In genomic region chr14:34324363-34324795, GRCh38 we compare ENCODE assay signal across 8 cellular contexts.
A peak's percentile ranks its signal among the peaks of the same experiment; 100 is the strongest.
DNase-seq lines count a peak whose midpoint lies in the region; ATAC-seq and TF ChIP-seq lines count a peak whose summit lies in the region.

No MANE protein-coding gene starts in this region.

- H3K27me3 Mint-ChIP-seq in activated CD4-positive, alpha-beta T cell treated with anti-CD3 and anti-CD28 coated beads, Interleukin-2, amount 10 ng/mL, durations not matched to agents 24 days and 14 days, result peaks cover 6% of the 10 kb centered on the region

- no peak overlapping the region for H3K9ac ChIP-seq in SK-N-MC (ENCODE audit: insufficient read length)

- H3K36me3 Mint-ChIP-seq in activated CD4-positive, alpha-beta T cell treated with anti-CD3 and anti-CD28 coated beads, Interleukin-2, amount 10 ng/mL, durations not matched to agents 24 days and 14 days (ENCODE audit: low read depth), result no peaks in the 10 kb centered on the region

- DNase-seq in activated CD4-positive, alpha-beta T cell treated with anti-CD3 and anti-CD28 coated beads, Interleukin-2, amount 10 ng/mL, durations not matched to agents 24 days and 14 days, result peak; percentile 76
- DNase-seq in activated CD4-positive, alpha-beta T cell treated with anti-CD3 and anti-CD28 coated beads for 1 hour, result no peak
- DNase-seq in M059J (ENCODE audit: low read depth), result peak; percentile 40
- peak; percentile 39 for DNase-seq in SK-N-MC (ENCODE audit: low read depth, low spot score)
- DNase-seq in foreskin fibroblast, result peak; percentile 14 to 64
- peak; percentile 25 for DNase-seq in renal cortical epithelial cell (ENCODE audit: low read depth)
- no peak for DNase-seq in 8988T

- H3K9me3 ChIP-seq in SK-N-MC (ENCODE audit: low read depth, low read length), result no peaks in the 10 kb centered on the region

- no peak overlapping the region for H3K4me3 Mint-ChIP-seq in activated CD4-positive, alpha-beta T cell treated with anti-CD3 and anti-CD28 coated beads, Interleukin-2, amount 10 ng/mL, durations not matched to agents 24 days and 14 days

- no peak for ATAC-seq in GM19023 (IDR thresholded peaks at IDR 0.05; ENCODE audit: unreplicated experiment)

- no peak overlapping the region; the same call in 1 of the 2 replicates for H3K4me3 ChIP-seq in SK-N-MC
- no peak overlapping the region for H3K4me3 ChIP-seq in foreskin fibroblast (ENCODE audit: low read depth in 1 of 2, low read length in 2 of 2)

- no peaks in the 10 kb centered on the region for H3K9me3 Mint-ChIP-seq in activated CD4-positive, alpha-beta T cell treated with anti-CD3 and anti-CD28 coated beads, Interleukin-2, amount 10 ng/mL, durations not matched to agents 24 days and 14 days

- no peaks in the 10 kb centered on the region for H3K4me1 Mint-ChIP-seq in activated CD4-positive, alpha-beta T cell treated with anti-CD3 and anti-CD28 coated beads, Interleukin-2, amount 10 ng/mL, durations not matched to agents 24 days and 14 days

- no peaks in the 10 kb centered on the region for H3K36me3 ChIP-seq in SK-N-MC (ENCODE audit: insufficient read depth, low read length)

- peak; percentile 58 for TF ChIP-seq CTCF in foreskin fibroblast (IDR thresholded peaks at IDR 0.05; ENCODE audit: low read depth, low read length)

- intact Hi-C loops in activated CD4-positive, alpha-beta T cell treated with anti-CD3 and anti-CD28 coated beads, Interleukin-2, amount 10 ng/mL, durations not matched to agents 24 days and 14 days (cut with micrococcal nuclease), result loop anchor here (5.0 kb wide), 2 partner anchors 892 to 1747 kb away; no protein-coding TSS in a partner anchor

- H3K27ac ChIP-seq in SK-N-MC, result no peak overlapping the region

- H3K27ac Mint-ChIP-seq in activated CD4-positive, alpha-beta T cell treated with anti-CD3 and anti-CD28 coated beads, Interleukin-2, amount 10 ng/mL, durations not matched to agents 24 days and 14 days, result no peak overlapping the region

Comparison
In these comparisons a context has a peak if more than half of its experiments do, and no peak if none do; other contexts are left out.
1. DNase-seq: peak in activated CD4-positive, alpha-beta T cell treated with anti-CD3 and anti-CD28 coated beads, Interleukin-2, amount 10 ng/mL, durations not matched to agents 24 days and 14 days (single experiment), M059J (single experiment), SK-N-MC (single experiment), foreskin fibroblast (2 of 2) and renal cortical epithelial cell (single experiment); none in activated CD4-positive, alpha-beta T cell treated with anti-CD3 and anti-CD28 coated beads for 1 hour (single experiment) and 8988T (single experiment).